ENCODE assay signal across 9 cellular contexts in genomic region chr3:130093741-130094391, GRCh38. TPM values are rescaled to one million over a fixed set of nuclear protein-coding genes. Genes with fewer than 3 reads are reported as not detected.
DNase-seq lines count a peak whose midpoint lies in the region; ATAC-seq lines count a peak whose summit lies in the region.
"Had no signal": no experiment of that assay in that cellular context is flagged by ENCODE, and none has a peak within 500 bp of the region (broad histone marks: within the 10 kb centered on the region; RNA-seq: fewer than 3 reads in every experiment).

No MANE protein-coding gene starts in this region.

- H3K36me3 Mint-ChIP-seq in activated naive CD8-positive, alpha-beta T cell treated with anti-CD3 and anti-CD28 coated beads for 36 hours: no peaks in the 10 kb centered on the region

- peak overlapping the region; percentile 45 for H3K4me3 Mint-ChIP-seq in activated naive CD8-positive, alpha-beta T cell treated with anti-CD3 and anti-CD28 coated beads for 36 hours

- peaks cover 19% of the 10 kb centered on the region for H3K4me1 Mint-ChIP-seq in activated naive CD8-positive, alpha-beta T cell treated with anti-CD3 and anti-CD28 coated beads for 36 hours

- peak overlapping the region; percentile 45 for H3K27ac Mint-ChIP-seq in activated naive CD8-positive, alpha-beta T cell treated with anti-CD3 and anti-CD28 coated beads for 36 hours

- H3K9me3 Mint-ChIP-seq in activated naive CD8-positive, alpha-beta T cell treated with anti-CD3 and anti-CD28 coated beads for 36 hours: no peaks in the 10 kb centered on the region

- no peaks in the 10 kb centered on the region for H3K27me3 Mint-ChIP-seq in activated naive CD8-positive, alpha-beta T cell treated with anti-CD3 and anti-CD28 coated beads for 36 hours

- no peak for ATAC-seq in stimulated activated naive CD8-positive, alpha-beta T cell treated with anti-CD3 and anti-CD28 coated beads, Interleukin-15, Interleukin-2, amounts not matched to agents 100 U/mL and 50 U/mL, for 24 hours
- ATAC-seq in GM21381 (IDR thresholded peaks at IDR 0.05; ENCODE audit: unreplicated experiment) (no peak), HG03280 (IDR thresholded peaks at IDR 0.05; ENCODE audit: unreplicated experiment) (no peak)

- peak; percentile 71 for DNase-seq in activated CD8-positive, alpha-beta memory T cell treated with anti-CD3 and anti-CD28 coated beads for 24 hours
- no peak for DNase-seq in activated CD8-positive, alpha-beta memory T cell treated with anti-CD3 and anti-CD28 coated beads, Interleukin-2, amount 50 U/mL, for 4 hours
- DNase-seq in NCI-H69 (lab: John Stamatoyannopoulos, UW) (peak; percentile 1), dedifferentiated amniotic fluid mesenchymal stem cell (ENCODE audit: extremely low spot score) (no peak)
- peak; percentile 22 for DNase-seq in activated naive CD8-positive, alpha-beta T cell treated with anti-CD3 and anti-CD28 coated beads for 36 hours
- DNase-seq in stimulated activated naive CD8-positive, alpha-beta T cell treated with anti-CD3 and anti-CD28 coated beads, Interleukin-15, Interleukin-2, amounts not matched to agents 100 U/mL and 50 U/mL, for 24 hours: peak; percentile 25

RNA-seq across cellular contexts. Expression of gene ALG1L2, which starts 12.2 kb away (rescaled TPM):
- under 1 TPM; 0.56 TPM for total RNA-seq in activated naive CD8-positive, alpha-beta T cell treated with anti-CD3 and anti-CD28 coated beads for 36 hours
- total RNA-seq: glomerular endothelial cell had no signal

Comparison
In these comparisons a context has a peak if more than half of its experiments do, and no peak if none do; other contexts are left out.
1. DNase-seq: peak in activated CD8-positive, alpha-beta memory T cell treated with anti-CD3 and anti-CD28 coated beads for 24 hours (single experiment), NCI-H69 (single experiment), activated naive CD8-positive, alpha-beta T cell treated with anti-CD3 and anti-CD28 coated beads for 36 hours (single experiment) and stimulated activated naive CD8-positive, alpha-beta T cell treated with anti-CD3 and anti-CD28 coated beads, Interleukin-15, Interleukin-2, amounts not matched to agents 100 U/mL and 50 U/mL, for 24 hours (single experiment); none in activated CD8-positive, alpha-beta memory T cell treated with anti-CD3 and anti-CD28 coated beads, Interleukin-2, amount 50 U/mL, for 4 hours (single experiment) and dedifferentiated amniotic fluid mesenchymal stem cell (single experiment).